ENCODE assay signal across 1 cellular context in the genomic region with DNA sequence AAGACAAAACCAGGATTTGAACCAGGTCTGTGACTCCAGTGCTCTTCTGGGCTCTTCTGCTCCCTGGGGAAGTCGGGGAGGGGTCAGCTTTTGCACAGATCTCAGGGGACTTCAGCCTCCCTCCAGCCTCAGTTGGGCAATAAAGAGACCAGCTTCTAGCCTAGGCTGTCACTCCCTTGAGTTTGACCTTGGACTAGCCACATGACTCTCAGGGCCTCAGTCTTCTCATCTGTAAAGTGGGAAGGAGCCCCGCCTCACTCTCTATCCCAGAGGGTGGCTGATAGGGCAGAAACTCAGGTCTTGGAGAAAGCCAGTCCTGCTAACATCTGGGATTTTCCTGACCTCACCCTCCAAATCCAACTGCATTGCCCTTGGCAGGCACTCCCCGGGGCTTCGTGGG.
A peak's percentile ranks its signal among the peaks of the same experiment; 100 is the strongest.
TF ChIP-seq lines count a peak whose summit lies in the region.

No MANE protein-coding gene starts in this region.

TF ChIP-seq in HepG2, 621 proteins besides CTCF, POLR2A, EP300 and RAD21:
- TF ChIP-seq, protein P1, sequence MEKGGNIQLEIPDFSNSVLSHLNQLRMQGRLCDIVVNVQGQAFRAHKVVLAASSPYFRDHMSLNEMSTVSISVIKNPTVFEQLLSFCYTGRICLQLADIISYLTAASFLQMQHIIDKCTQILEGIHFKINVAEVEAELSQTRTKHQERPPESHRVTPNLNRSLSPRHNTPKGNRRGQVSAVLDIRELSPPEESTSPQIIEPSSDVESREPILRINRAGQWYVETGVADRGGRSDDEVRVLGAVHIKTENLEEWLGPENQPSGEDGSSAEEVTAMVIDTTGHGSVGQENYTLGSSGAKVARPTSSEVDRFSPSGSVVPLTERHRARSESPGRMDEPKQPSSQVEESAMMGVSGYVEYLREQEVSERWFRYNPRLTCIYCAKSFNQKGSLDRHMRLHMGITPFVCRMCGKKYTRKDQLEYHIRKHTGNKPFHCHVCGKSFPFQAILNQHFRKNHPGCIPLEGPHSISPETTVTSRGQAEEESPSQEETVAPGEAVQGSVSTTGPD (CRISPR knock-in tag; IDR thresholded peaks at IDR 0.05) = no peak
- peak; percentile 70 for TF ChIP-seq ZNF629 (CRISPR knock-in tag; conservative IDR thresholded peaks at IDR 0.05)
